Comparison of ENCODE assay signal across 1 cellular context in the genomic region with DNA sequence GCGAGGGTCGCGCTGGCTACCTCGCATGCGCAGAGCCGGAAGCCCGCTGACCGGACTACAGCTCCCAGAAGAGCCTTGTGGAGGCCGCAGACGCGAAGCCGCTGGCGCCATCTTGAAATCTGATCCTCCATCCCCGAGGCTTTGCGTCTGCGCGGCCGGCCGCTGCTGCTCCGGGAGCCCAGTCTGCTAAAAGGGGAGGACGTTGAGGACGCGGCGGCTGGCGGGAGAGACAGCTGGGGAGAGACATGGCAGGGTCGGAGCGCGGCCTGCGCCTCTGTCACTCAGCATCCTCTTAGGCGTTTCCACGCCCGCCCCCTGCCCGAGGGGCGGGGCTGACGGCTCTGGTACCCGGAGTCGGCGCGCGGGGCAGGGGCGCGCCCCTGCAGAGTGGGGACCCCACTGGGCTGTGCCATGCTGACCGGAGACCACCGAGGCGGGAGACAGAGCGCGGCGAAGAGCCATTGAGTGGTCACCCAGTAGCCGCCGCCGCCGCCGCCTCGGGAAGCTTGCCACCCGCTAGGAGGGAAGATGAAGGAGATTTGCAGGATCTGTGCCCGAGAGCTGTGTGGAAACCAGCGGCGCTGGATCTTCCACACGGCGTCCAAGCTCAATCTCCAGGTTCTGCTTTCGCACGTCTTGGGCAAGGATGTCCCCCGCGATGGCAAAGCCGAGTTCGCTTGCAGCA.
TF ChIP-seq lines count a peak whose summit lies in the region.

No MANE protein-coding gene starts in this region.

TF ChIP-seq in HepG2, 621 proteins besides CTCF, POLR2A, EP300 and RAD21 (continued from another document):
- TF ChIP-seq, protein P1, sequence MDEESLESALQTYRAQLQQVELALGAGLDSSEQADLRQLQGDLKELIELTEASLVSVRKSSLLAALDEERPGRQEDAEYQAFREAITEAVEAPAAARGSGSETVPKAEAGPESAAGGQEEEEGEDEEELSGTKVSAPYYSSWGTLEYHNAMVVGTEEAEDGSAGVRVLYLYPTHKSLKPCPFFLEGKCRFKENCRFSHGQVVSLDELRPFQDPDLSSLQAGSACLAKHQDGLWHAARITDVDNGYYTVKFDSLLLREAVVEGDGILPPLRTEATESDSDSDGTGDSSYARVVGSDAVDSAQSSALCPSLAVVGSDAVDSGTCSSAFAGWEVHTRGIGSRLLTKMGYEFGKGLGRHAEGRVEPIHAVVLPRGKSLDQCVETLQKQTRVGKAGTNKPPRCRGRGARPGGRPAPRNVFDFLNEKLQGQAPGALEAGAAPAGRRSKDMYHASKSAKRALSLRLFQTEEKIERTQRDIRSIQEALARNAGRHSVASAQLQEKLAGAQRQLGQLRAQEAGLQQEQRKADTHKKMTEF (CRISPR knock-in tag; IDR thresholded peaks at IDR 0.05), result 0 out of 2 replicates have a peak, but pooled peaks have one; percentile 36
- TF ChIP-seq ZNF143 (CRISPR knock-in tag; IDR thresholded peaks at IDR 0.05) (peak; percentile 84), SAP130 (CRISPR knock-in tag; IDR thresholded peaks at IDR 0.05; ENCODE audit: low read depth) (peak; percentile 34), KMT2B (CRISPR knock-in tag; IDR thresholded peaks at IDR 0.05) (peak; percentile 50; the same call in 1 of the 2 replicates), SIX4 (CRISPR knock-in tag; IDR thresholded peaks at IDR 0.05) (peak; percentile 92), THAP11 (CRISPR knock-in tag; IDR thresholded peaks at IDR 0.05) (peak; percentile 93), GABPB1 (CRISPR knock-in tag; IDR thresholded peaks at IDR 0.05) (peak; percentile 66; the same call in 1 of the 2 replicates), RXRB (CRISPR knock-in tag; IDR thresholded peaks at IDR 0.05; ENCODE audit: borderline replicate concordance) (0 out of 2 replicates have a peak, but pooled peaks have one; percentile 25)
